Comparison of ENCODE assay signal across 8 cellular contexts in the genomic region with DNA sequence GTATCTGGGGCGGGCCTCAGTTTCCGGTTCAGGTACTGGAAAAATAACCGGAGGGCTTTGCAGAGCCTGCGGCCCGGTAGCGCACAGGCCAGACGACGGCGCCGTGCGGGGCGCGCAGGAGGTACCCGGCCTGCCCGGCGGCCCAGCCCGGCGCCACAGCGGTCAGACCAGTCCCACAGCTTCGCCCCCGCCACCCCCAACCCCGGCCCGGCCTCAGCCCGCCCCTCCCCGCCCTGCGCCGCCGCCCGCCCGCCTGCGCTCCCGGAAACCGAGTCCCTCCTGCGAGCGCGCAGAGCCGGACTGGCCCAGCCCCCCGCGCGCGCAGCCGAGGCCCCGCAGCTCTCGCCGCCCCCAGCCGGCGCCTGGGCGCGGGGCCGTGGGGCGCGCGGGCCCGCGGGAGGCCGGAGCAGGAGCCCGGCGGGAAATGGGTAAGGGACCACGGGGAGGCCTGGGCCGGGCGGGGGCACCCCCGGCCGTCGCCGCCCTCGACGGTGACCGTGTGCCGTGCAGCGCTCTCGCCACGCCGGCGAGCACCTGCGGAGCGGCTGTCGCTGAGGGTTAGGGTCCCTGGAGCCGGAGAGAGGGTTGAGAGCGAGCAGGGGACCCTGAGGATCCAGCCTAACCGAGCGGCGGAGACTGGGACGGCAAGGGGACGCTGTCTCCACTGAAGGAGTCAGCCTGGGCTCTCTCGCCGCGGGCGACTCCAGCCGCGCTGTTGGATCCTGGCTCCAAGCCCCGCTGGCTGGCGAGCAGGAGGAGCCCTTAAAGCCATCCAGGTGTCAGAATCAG. TPM values are rescaled to one million over a fixed set of nuclear protein-coding genes. Genes with fewer than 3 reads are reported as not detected.
DNase-seq lines count a peak whose midpoint lies in the region; ATAC-seq, FAIRE-seq and TF ChIP-seq lines count a peak whose summit lies in the region.

No MANE protein-coding gene starts in this region.

- H3K9ac ChIP-seq in HepG2 (ENCODE audit: insufficient read depth, low read depth, low read length) = peak overlapping the region; percentile 74

- peak; percentile 38 to 49 for TF ChIP-seq POLR2A in Peyer's patch (IDR thresholded peaks at IDR 0.05)
- TF ChIP-seq POLR2A in breast epithelium (IDR thresholded peaks at IDR 0.05) = no peak
- TF ChIP-seq POLR2A in HepG2 (IDR thresholded peaks at IDR 0.05; ENCODE audit: insufficient read depth in 1 of 2, low read depth in 2 of 2, low read length in 2 of 2) = peak in 1 of 2 experiments; percentile 59; a peak in 1 of 4 replicates
- no peak for TF ChIP-seq POLR2A in stomach (IDR thresholded peaks at IDR 0.05)

- H3K27ac ChIP-seq in Peyer's patch (peak overlapping the region; percentile 78 to 97 (median 88)), breast epithelium (peak overlapping the region; percentile 82 to 93), HepG2 (ENCODE audit: extremely low read length, insufficient read depth, low read length) (peak overlapping the region; percentile 64), stomach (peak overlapping the region; percentile 87 to 98 (median 89))

- DNase-seq in NCI-H2081 (lab: John Stamatoyannopoulos, UW) (peak; percentile 59 to 75), NCI-H2081 treated with DMSO at 0.1 percent for 48 hours (lab: John Stamatoyannopoulos, UW) (no peak), Peyer's patch (peak; percentile 43 to 87 (median 76)), breast epithelium (ENCODE audit: low spot score in 2 of 2) (peak in 1 of 2 donors; percentile 81), HepG2 (ENCODE audit: low spot score) (no peak), stomach (peak; percentile 85)

- CTCF ChIA-PET in HepG2 (lab: Yijun Ruan, JAX; ENCODE audit: low intra/inter-chr PET ratio, low total read pairs) = interaction anchor here (1.2 kb wide), 1 partner anchor 73 kb away, joined by 3 read pairs; no protein-coding TSS in a partner anchor

- peak overlapping the region; percentile 92 for H2AFZ ChIP-seq in HepG2 (ENCODE audit: low read length)

- intact Hi-C loops in breast epithelium (cut with DNase I; ENCODE audit: low total_unique reads) = no loop called here
- intact Hi-C loops in HepG2 (cut with micrococcal nuclease; ENCODE audit: unreplicated experiment) = loop anchor here (1.0 to 2.0 kb wide), 3 partner anchors 19 to 41 kb away; no protein-coding TSS in a partner anchor
- intact Hi-C loops in stomach (cut with DNase I; ENCODE audit: low total_unique reads) = no loop called here

- TF ChIP-seq RAD21 in HepG2 (CRISPR knock-in tag; IDR thresholded peaks at IDR 0.05) = no peak

- no peaks in the 10 kb centered on the region for H4K20me1 ChIP-seq in HepG2 (ENCODE audit: insufficient read depth, low read length)

- no peaks in the 10 kb centered on the region for H3K79me2 ChIP-seq in HepG2 (ENCODE audit: insufficient read depth, low read length)

- FAIRE-seq in HepG2 (lab: Jason Lieb, UNC) = no peak

- H3K4me1 ChIP-seq in Peyer's patch (peaks cover 0 to 11% (median 8%) of the 10 kb centered on the region in 4 donors), breast epithelium (no peaks in the 10 kb centered on the region), HepG2 (ENCODE audit: insufficient read depth, low read length) (peaks cover 43% of the 10 kb centered on the region), stomach (peaks cover 10 to 39% (median 31%) of the 10 kb centered on the region in 4 donors)

- in situ Hi-C loops in HepG2 (cut with HindIII; ENCODE audit: extremely low pct_ligation_motif_present, low pct_unique_long_range_greater_than_20kb) = no loop called here

- no peaks in the 10 kb centered on the region for H3K36me3 ChIP-seq in Peyer's patch
- no peaks in the 10 kb centered on the region for H3K36me3 ChIP-seq in breast epithelium
- no peaks in the 10 kb centered on the region for H3K36me3 ChIP-seq in HepG2 (replicated peaks in 1 of 2; ENCODE audit: control insufficient read depth in 1 of 2, insufficient read depth in 2 of 2, low read length in 2 of 2)
- no peaks in the 10 kb centered on the region for H3K36me3 ChIP-seq in stomach

- H3K9me3 ChIP-seq in Peyer's patch (no peaks in the 10 kb centered on the region), breast epithelium (no peaks in the 10 kb centered on the region), HepG2 (ENCODE audit: low read length) (no peaks in the 10 kb centered on the region), stomach (no peaks in the 10 kb centered on the region)

- H3K4me3 ChIP-seq in Peyer's patch (peak overlapping the region; percentile 58 to 88 (median 70)), breast epithelium (peak overlapping the region; percentile 26 to 74 (median 62)), HepG2 (replicated peaks in 1 of 3; ENCODE audit: insufficient read depth in 1 of 3, low read depth in 2 of 3, low read length in 3 of 3) (peak overlapping the region; percentile 56 to 82 (median 69)), stomach (peak overlapping the region; percentile 54 to 66 (median 63))

- TF ChIP-seq EP300 in HepG2 (IDR thresholded peaks at IDR 0.05; ENCODE audit: low read depth in 2 of 2, low read length in 2 of 2) (no peak), HepG2 (CRISPR knock-in tag; IDR thresholded peaks at IDR 0.05; ENCODE audit: borderline replicate concordance) (no peak), stomach (IDR thresholded peaks at IDR 0.05) (no peak)

- H3K4me2 ChIP-seq in HepG2 (ENCODE audit: low read depth, low read length) = peak overlapping the region; percentile 96

- H3K27me3 ChIP-seq in Peyer's patch = no peaks in the 10 kb centered on the region
- H3K27me3 ChIP-seq in breast epithelium = no peaks in the 10 kb centered on the region
- H3K27me3 ChIP-seq in HepG2 (ENCODE audit: control insufficient read depth in 1 of 2, insufficient read depth in 2 of 2, low read length in 2 of 2) = no peaks in the 10 kb centered on the region; a peak in 1 of 5 replicates
- H3K27me3 ChIP-seq in stomach = peaks cover 0 to 29% (median 0%) of the 10 kb centered on the region in 3 donors

- WGBS in HepG2 (ENCODE audit: low lambda C conversion rate) = 1% methylated on average over 10 of the region's 92 CpGs
- WGBS in stomach, 5 donors = 1 to 4% (median 1%) methylated on average over 17 to 92 of the region's 92 CpGs

- no TSS peak for BruUV-seq in HepG2 (replicated peaks; lab: Mats Ljungman, UMichigan)

- POLR2A ChIA-PET in HepG2 (lab: Yijun Ruan, JAX) = interaction anchor here (1.1 to 5.3 kb wide), 11 partner anchors 8 to 69 kb away, joined by 5 to 103 read pairs (median 14); a partner anchor contains a TSS

- ATAC-seq in HG03108 (IDR thresholded peaks at IDR 0.05; ENCODE audit: unreplicated experiment) (peak; percentile 59), HepG2 (peak; percentile 81), HG03045 (IDR thresholded peaks at IDR 0.05; ENCODE audit: unreplicated experiment) (no peak)

- no peak for TF ChIP-seq CTCF in Peyer's patch (IDR thresholded peaks at IDR 0.05)
- TF ChIP-seq CTCF in breast epithelium (IDR thresholded peaks at IDR 0.05) = no peak
- TF ChIP-seq CTCF in HepG2 (CRISPR knock-in tag; IDR thresholded peaks at IDR 0.05) = peak; percentile 12; the same call in 1 of the 2 replicates
- no peak for TF ChIP-seq CTCF in stomach (IDR thresholded peaks at IDR 0.05)

RNA-seq across cellular contexts. Expression of a gene that starts 16.5 kb away (rescaled TPM):
- total RNA-seq in Peyer's patch (100 to 1,000 TPM; 125 to 284 (median 212) TPM), breast epithelium (10 to 100 TPM in 2 of 3 donors, 1 to 10 TPM in 1; 4.3 to 61.2 (median 40.3) TPM), HepG2 (2016; rRNA removed; fragmentation: Illumina TruSeq; extraction: Trizol) (8.6 and 9.4 TPM in 2 replicates), stomach (100 to 1,000 TPM in 2 of 5 donors, 10 to 100 TPM in 3; 35.3 to 146 (median 73.5) TPM)
- 1.8 and 2.1 TPM in 2 replicates for total RNA-seq in HepG2 (2016; cell fraction: cytosol; rRNA removed; fragmentation: Illumina TruSeq; extraction: Trizol; ENCODE audit: low read depth)
- 6.4 and 9.6 TPM in 2 replicates for total RNA-seq in HepG2 (2016; cell fraction: insoluble cytoplasmic fraction; rRNA removed; fragmentation: Illumina TruSeq; extraction: Trizol)
- total RNA-seq in HepG2 (2016; cell fraction: membrane; rRNA removed; fragmentation: Illumina TruSeq; extraction: Trizol) = 4.3 and 5.2 TPM in 2 replicates
- 10.2 and 10.4 TPM in 2 replicates for total RNA-seq in HepG2 (2016; cell fraction: nucleus; rRNA removed; fragmentation: Illumina TruSeq; extraction: Trizol)
- polyA plus RNA-seq in HepG2 (2011; rRNA removed) (5.8 and 9.1 TPM in 2 replicates), stomach (10 to 100 TPM; 19.9 to 23.8 (median 19.9) TPM)
- 4.3 and 4.7 TPM in 2 replicates for polyA plus RNA-seq in HepG2 (2011; cell fraction: cytosol; rRNA removed)
- polyA plus RNA-seq in HepG2 (2011; cell fraction: nucleus; rRNA removed) = 34.6 and 36.0 TPM in 2 replicates
- polyA plus RNA-seq in HepG2 (2012) = 9.7 and 12.9 TPM in 2 replicates
- polyA plus RNA-seq in HepG2 (2016; cell fraction: cytosol; fragmentation: Illumina TruSeq; extraction: Trizol; ENCODE audit: low read depth) = 1.3 TPM in 2 replicates
- 4.3 and 6.8 TPM in 2 replicates for polyA plus RNA-seq in HepG2 (2016; cell fraction: insoluble cytoplasmic fraction; fragmentation: Illumina TruSeq; extraction: Trizol; ENCODE audit: low read depth)
- polyA plus RNA-seq in HepG2 (2016; cell fraction: membrane; fragmentation: Illumina TruSeq; extraction: Trizol; ENCODE audit: low read depth) = 3.3 TPM in 2 replicates
- polyA plus RNA-seq in HepG2 (2016; cell fraction: nucleus; fragmentation: Illumina TruSeq; extraction: Trizol; ENCODE audit: insufficient read depth, low read depth) = 14.7 and 15.0 TPM in 2 replicates
- polyA minus RNA-seq in HepG2 (2011; rRNA and poly(A)+ RNA removed; ENCODE audit: low replicate concordance) = 3.6 and 13.9 TPM in 2 replicates
- 5.2 and 5.3 TPM in 2 replicates for polyA minus RNA-seq in HepG2 (2011; cell fraction: cytosol; rRNA and poly(A)+ RNA removed)
- polyA minus RNA-seq in HepG2 (2011; cell fraction: nucleus; rRNA and poly(A)+ RNA removed) = 11.6 and 16.2 TPM in 2 replicates

RNA-seq across cellular contexts. Expression of a gene that starts 29.9 kb away (rescaled TPM):
- total RNA-seq in Peyer's patch = 10 to 100 TPM in 2 of 4 donors, 1 to 10 TPM in 1, not detected in 1; 8.0 to 42.7 (median 17.7) TPM
- total RNA-seq in breast epithelium = 1 to 10 TPM in 2 of 3 donors, under 1 TPM in 1; 0.66 to 3.8 (median 1.6) TPM
- total RNA-seq in HepG2 (2016; rRNA removed; fragmentation: Illumina TruSeq; extraction: Trizol) = 21.1 and 21.2 TPM in 2 replicates
- total RNA-seq in HepG2 (2016; cell fraction: cytosol; rRNA removed; fragmentation: Illumina TruSeq; extraction: Trizol; ENCODE audit: low read depth) = 6.3 and 8.3 TPM in 2 replicates
- total RNA-seq in HepG2 (2016; cell fraction: insoluble cytoplasmic fraction; rRNA removed; fragmentation: Illumina TruSeq; extraction: Trizol) = 21.0 and 24.7 TPM in 2 replicates
- 18.1 and 19.8 TPM in 2 replicates for total RNA-seq in HepG2 (2016; cell fraction: membrane; rRNA removed; fragmentation: Illumina TruSeq; extraction: Trizol)
- 16.3 and 16.9 TPM in 2 replicates for total RNA-seq in HepG2 (2016; cell fraction: nucleus; rRNA removed; fragmentation: Illumina TruSeq; extraction: Trizol)
- 101 and 142 TPM in 2 replicates for polyA plus RNA-seq in HepG2 (2011; rRNA removed)
- 92.3 and 115 TPM in 2 replicates for polyA plus RNA-seq in HepG2 (2011; cell fraction: cytosol; rRNA removed)
- 29.8 and 45.4 TPM in 2 replicates for polyA plus RNA-seq in HepG2 (2011; cell fraction: nucleus; rRNA removed)
- polyA plus RNA-seq in HepG2 (2012) = 96.1 and 98.3 TPM in 2 replicates
- polyA plus RNA-seq in HepG2 (2016; cell fraction: cytosol; fragmentation: Illumina TruSeq; extraction: Trizol; ENCODE audit: low read depth) = 12.2 and 14.7 TPM in 2 replicates
- 46.6 and 48.4 TPM in 2 replicates for polyA plus RNA-seq in HepG2 (2016; cell fraction: insoluble cytoplasmic fraction; fragmentation: Illumina TruSeq; extraction: Trizol; ENCODE audit: low read depth)
- 32.1 and 33.8 TPM in 2 replicates for polyA plus RNA-seq in HepG2 (2016; cell fraction: membrane; fragmentation: Illumina TruSeq; extraction: Trizol; ENCODE audit: low read depth)
- 23.4 and 24.9 TPM in 2 replicates for polyA plus RNA-seq in HepG2 (2016; cell fraction: nucleus; fragmentation: Illumina TruSeq; extraction: Trizol; ENCODE audit: insufficient read depth, low read depth)
- 0.42 and 94.0 TPM in 2 replicates for polyA minus RNA-seq in HepG2 (2011; rRNA and poly(A)+ RNA removed; ENCODE audit: low replicate concordance)
- polyA minus RNA-seq in HepG2 (2011; cell fraction: cytosol; rRNA and poly(A)+ RNA removed) = 35.5 and 37.1 TPM in 2 replicates
- 29.4 and 42.8 TPM in 2 replicates for polyA minus RNA-seq in HepG2 (2011; cell fraction: nucleus; rRNA and poly(A)+ RNA removed)
- 10 to 100 TPM in 2 of 5 donors, under 1 TPM in 1, not detected in 2; 0.87 to 29.3 (median 16.9) TPM for total RNA-seq in stomach
- 100 to 1,000 TPM in 1 of 3 donors, 10 to 100 TPM in 2; 27.6 to 220 (median 40.9) TPM for polyA plus RNA-seq in stomach

Comparison
In these comparisons a context has a peak if more than half of its experiments do, and no peak if none do; other contexts are left out.
1. DNase-seq: peak in NCI-H2081 (2 of 2), Peyer's patch (3 of 3) and stomach (single experiment); none in NCI-H2081 treated with DMSO at 0.1 percent for 48 hours (single experiment) and HepG2 (single experiment).
2. POLR2A ChIP-seq: peak in Peyer's patch (2 of 2); none in breast epithelium (single experiment) and stomach (0 of 4).
3. Peak in every context shown above with its lines, with median percentiles within 50 percentile points of each other: H3K27ac ChIP-seq and H3K4me3 ChIP-seq.